ENCODE assay signal across 8 cellular contexts in genomic region chr19:43533546-43534304, GRCh38. TPM values are rescaled to one million over a fixed set of nuclear protein-coding genes. Genes with fewer than 3 reads are reported as not detected.
DNase-seq lines count a peak whose midpoint lies in the region; ATAC-seq and TF ChIP-seq lines count a peak whose summit lies in the region.

No MANE protein-coding gene starts in this region.

- H3K4ac ChIP-seq in trophoblast cell (ENCODE audit: low read depth, low read length) = no peak overlapping the region

- no peaks in the 10 kb centered on the region for H3K27me3 Mint-ChIP-seq in T-cell

- H2BK120ac ChIP-seq in trophoblast cell (ENCODE audit: insufficient read depth, low read length, poor library complexity) = no peak overlapping the region

- peaks cover 11% of the 10 kb centered on the region for H3K79me1 ChIP-seq in trophoblast cell (ENCODE audit: low read length)

- peak; percentile 60 to 91 for TF ChIP-seq EP300 in tibial nerve (IDR thresholded peaks at IDR 0.05)

- H3K27me3 ChIP-seq in GM06990 (replicated peaks; ENCODE audit: control insufficient read depth, insufficient read depth, low read length) (no peaks in the 10 kb centered on the region), heart left ventricle (no peaks in the 10 kb centered on the region), trophoblast cell (ENCODE audit: insufficient read depth, low read length) (no peaks in the 10 kb centered on the region), tibial nerve (no peaks in the 10 kb centered on the region)

- H3K4me2 ChIP-seq in trophoblast cell (ENCODE audit: low read length) = peak overlapping the region; percentile 86

- no peak overlapping the region for H4K91ac ChIP-seq in trophoblast cell (ENCODE audit: low read depth, low read length)

- H3K36me3 ChIP-seq in GM06990 (ENCODE audit: control insufficient read depth, insufficient read depth, low read length) (no peaks in the 10 kb centered on the region; the same call in 1 of the 2 replicates), heart left ventricle (peaks cover 0 to 15% (median 10%) of the 10 kb centered on the region in 9 donors), trophoblast cell (ENCODE audit: control insufficient read depth in 1 of 2, insufficient read depth in 2 of 2, low read length in 2 of 2) (peaks cover 7 to 14% of the 10 kb centered on the region in 2 experiments), tibial nerve (peaks cover 0 to 28% (median 0%) of the 10 kb centered on the region in 3 donors)

- DNase-seq in GM06990 (ENCODE audit: extremely low read depth, insufficient read length) (peak; percentile 96), NCI-H1436 (lab: John Stamatoyannopoulos, UW) (peak; percentile 99), T-cell (peak; percentile 78 to 98 (median 94)), amniotic epithelial cell (ENCODE audit: low read depth) (peak; percentile 100), heart left ventricle (peak; percentile 98 to 99 (median 99)), trophoblast cell (peak; percentile 100), tibial nerve (ENCODE audit: low spot score in 2 of 2) (peak; percentile 99 to 100)

- POLR2A ChIA-PET in T-cell (lab: Charles Lee) = interaction anchor here in 1 of 2 donors (0.5 to 0.6 kb wide), 3 partner anchors 62 to 221 kb away, joined by 4 to 15 read pairs (median 4); partner anchors contain the start of gene SMG9

- H3K79me2 ChIP-seq in trophoblast cell (ENCODE audit: control insufficient read depth, insufficient read depth, low read length, poor library complexity) = peaks cover 2% of the 10 kb centered on the region

- H3K36me3 Mint-ChIP-seq in T-cell = peaks cover 12% of the 10 kb centered on the region

- peak overlapping the region; percentile 72 for H2AFZ ChIP-seq in trophoblast cell (ENCODE audit: insufficient read depth, low read length, poor library complexity)

- peaks cover 0 to 5% (median 0%) of the 10 kb centered on the region in 3 donors for H3K9me3 Mint-ChIP-seq in T-cell

- peak overlapping the region; percentile 43 for H4K12ac ChIP-seq in trophoblast cell (ENCODE audit: low read depth, low read length)

- peak overlapping the region; percentile 23 for H3K14ac ChIP-seq in trophoblast cell (ENCODE audit: low read length)

- CTCF ChIA-PET in T-cell (lab: Charles Lee) = interaction anchor here in 1 of 2 donors (0.6 to 3.4 kb wide), 6 partner anchors 14 to 135 kb away, joined by 3 to 24 read pairs (median 7); partner anchors contain the start of genes IRGQ and ZNF576

- H3K18ac ChIP-seq in trophoblast cell (ENCODE audit: low read length) = no peak overlapping the region

- no peak overlapping the region for H3K9ac ChIP-seq in trophoblast cell (ENCODE audit: low read length)

- H2AK5ac ChIP-seq in trophoblast cell (ENCODE audit: low read length) = no peak overlapping the region

- intact Hi-C loops in heart left ventricle (cut with DNase I) = loop anchor here in 7 of 10 donors (1.0 to 10.0 kb wide), 8 partner anchors 61 to 251 kb away; partner anchors contain the start of genes IRGQ (in 5 of the 7), ZNF576 (in 5 of the 7) and KCNN4 (in 1 of the 7)

- H3K4me1 Mint-ChIP-seq in T-cell = peaks cover 13 to 23% (median 21%) of the 10 kb centered on the region in 3 donors

- TF ChIP-seq CTCF in GM06990 (IDR thresholded peaks at IDR 0.05; ENCODE audit: insufficient read depth, low read length, poor library complexity, severe bottlenecking) (no peak), heart left ventricle (IDR thresholded peaks at IDR 0.05) (no peak), tibial nerve (IDR thresholded peaks at IDR 0.05) (no peak)

- H2BK12ac ChIP-seq in trophoblast cell (ENCODE audit: low read length) = no peak overlapping the region

- H3K9me3 ChIP-seq in heart left ventricle (peaks cover 0 to 5% (median 3%) of the 10 kb centered on the region in 12 donors), trophoblast cell (ENCODE audit: insufficient read depth, low read depth, low read length) (no peaks in the 10 kb centered on the region), tibial nerve (peaks cover 0 to 5% (median 0%) of the 10 kb centered on the region in 4 donors)

- peak overlapping the region; percentile 88 to 90 (median 88) for H3K4me3 Mint-ChIP-seq in T-cell

- 0 to 1% (median 1%) methylated on average over 3 to 41 of the region's 41 CpGs for WGBS in heart left ventricle, 4 donors
- WGBS in trophoblast cell (ENCODE audit: extremely low coverage, insufficient coverage, insufficient read length) = no CpG with 5 or more reads among the region's 41 CpGs
- WGBS in tibial nerve, 2 donors = 0% methylated on average over 26 to 37 of the region's 41 CpGs

- H2BK5ac ChIP-seq in trophoblast cell (ENCODE audit: low read depth, low read length, poor library complexity) = no peak overlapping the region

- H3K4me1 ChIP-seq in heart left ventricle = peaks cover 0 to 25% (median 12%) of the 10 kb centered on the region in 12 donors
- H3K4me1 ChIP-seq in trophoblast cell (ENCODE audit: control insufficient read depth in 1 of 2, insufficient read depth in 2 of 2, low read length in 2 of 2) = peaks cover 4 to 12% of the 10 kb centered on the region in 2 experiments
- H3K4me1 ChIP-seq in tibial nerve = peaks cover 0 to 29% (median 15%) of the 10 kb centered on the region in 4 donors

- H3K4me3 ChIP-seq in GM06990 (replicated peaks; ENCODE audit: low read depth, low read length) (peak overlapping the region; percentile 64), heart left ventricle (peak overlapping the region; percentile 35 to 72 (median 60)), trophoblast cell (ENCODE audit: low read depth, low read length) (peak overlapping the region; percentile 67), tibial nerve (peak overlapping the region; percentile 33 to 63 (median 58))

- no peak overlapping the region for H3K23ac ChIP-seq in trophoblast cell (ENCODE audit: low read length)

- ATAC-seq in HG02642 (IDR thresholded peaks at IDR 0.05; ENCODE audit: poor library complexity, unreplicated experiment) (peak; percentile 62), T-cell (replicated peaks in 1 of 4) (peak; percentile 63 to 81 (median 66)), heart left ventricle (peak; percentile 90 to 91 (median 90))

- peak overlapping the region; percentile 63 for H4K8ac ChIP-seq in trophoblast cell (ENCODE audit: low read depth, low read length)

- H3K27ac ChIP-seq in heart left ventricle (peak overlapping the region; percentile 58 to 95 (median 88)), trophoblast cell (ENCODE audit: low read depth, low read length) (peak overlapping the region; percentile 75), tibial nerve (peak overlapping the region; percentile 89 to 94 (median 90))

- peak overlapping the region; percentile 93 to 94 for H3K27ac Mint-ChIP-seq in T-cell

- TF ChIP-seq POLR2A in heart left ventricle (IDR thresholded peaks at IDR 0.05) (peak in 1 of 2 donors; percentile 32), tibial nerve (IDR thresholded peaks at IDR 0.05) (peak in 1 of 2 donors; percentile 44)

RNA-seq across cellular contexts. Expression of gene ZNF575, which starts 0.7 kb away (rescaled TPM):
- total RNA-seq in T-cell (10 to 100 TPM in 1 of 5 donors, 1 to 10 TPM in 4; 3.4 to 12.7 (median 6.2) TPM), heart left ventricle (1 to 10 TPM in 5 of 9 donors, under 1 TPM in 2, not detected in 2; 0.58 to 1.9 (median 1.3) TPM), tibial nerve (under 1 TPM in 2 of 4 donors, not detected in 2; 0.60 to 0.63 TPM)
- under 1 TPM; 0.38 to 0.65 TPM for polyA plus RNA-seq in heart left ventricle
- 0.51 and 0.57 TPM in 2 replicates for polyA plus RNA-seq in trophoblast cell (2013)

RNA-seq across cellular contexts. Expression of gene ETHE1, which starts 6.7 kb away (rescaled TPM):
- total RNA-seq in T-cell = 10 to 100 TPM; 19.1 to 39.4 (median 34.7) TPM
- total RNA-seq in heart left ventricle = 10 to 100 TPM in 8 of 9 donors, 1 to 10 TPM in 1; 9.0 to 27.6 (median 14.2) TPM
- polyA plus RNA-seq in heart left ventricle = 10 to 100 TPM in 1 of 2 donors, 1 to 10 TPM in 1; 6.0 to 21.2 TPM
- polyA plus RNA-seq in trophoblast cell (2013) = 32.0 and 34.3 TPM in 2 replicates
- 10 to 100 TPM; 33.7 to 54.5 (median 41.9) TPM for total RNA-seq in tibial nerve

RNA-seq across cellular contexts. Expression of gene PHLDB3, which starts 29.2 kb away (rescaled TPM):
- total RNA-seq in T-cell (10 to 100 TPM; 39.4 to 61.0 (median 53.9) TPM), heart left ventricle (10 to 100 TPM in 1 of 9 donors, 1 to 10 TPM in 8; 2.4 to 11.6 (median 6.4) TPM), tibial nerve (10 to 100 TPM in 3 of 4 donors, 1 to 10 TPM in 1; 9.8 to 25.5 (median 16.3) TPM)
- polyA plus RNA-seq in heart left ventricle = 1 to 10 TPM; 4.3 to 5.7 TPM
- polyA plus RNA-seq in trophoblast cell (2013) = 81.5 and 87.5 TPM in 2 replicates

RNA-seq across cellular contexts. Expression of gene XRCC1, which starts 41.6 kb away (rescaled TPM):
- total RNA-seq in T-cell (10 to 100 TPM; 31.7 to 37.8 (median 35.4) TPM), heart left ventricle (10 to 100 TPM; 11.2 to 21.3 (median 16.6) TPM), tibial nerve (10 to 100 TPM; 18.6 to 30.6 (median 25.7) TPM)
- polyA plus RNA-seq in heart left ventricle = 10 to 100 TPM; 11.3 to 19.3 TPM
- polyA plus RNA-seq in trophoblast cell (2013) = 31.0 and 32.7 TPM in 2 replicates

RNA-seq across cellular contexts. Expression of gene PINLYP, which starts 41.9 kb away (rescaled TPM):
- 1 to 10 TPM in 3 of 5 donors, under 1 TPM in 2; 0.28 to 2.5 (median 1.5) TPM for total RNA-seq in T-cell
- total RNA-seq in heart left ventricle = 1 to 10 TPM in 5 of 9 donors, under 1 TPM in 3, not detected in 1; 0.76 to 4.3 (median 1.1) TPM
- polyA plus RNA-seq in heart left ventricle = 1 to 10 TPM; 3.0 to 4.0 TPM
- 2.1 TPM in 2 replicates for polyA plus RNA-seq in trophoblast cell (2013)
- total RNA-seq in tibial nerve = 10 to 100 TPM in 3 of 4 donors, 1 to 10 TPM in 1; 7.5 to 45.7 (median 21.6) TPM

Comparison
In these comparisons a context has a peak if more than half of its experiments do, and no peak if none do; other contexts are left out.
1. Peak in every context shown above with its lines: DNase-seq, ATAC-seq, H3K4me3 ChIP-seq and H3K27ac ChIP-seq.